ENCODE assay signal across 9 cellular contexts in genomic region chr9:133403766-133404439, GRCh38. TPM values are rescaled to one million over a fixed set of nuclear protein-coding genes. Genes with fewer than 3 reads are reported as not detected.
A peak's percentile ranks its signal among the peaks of the same experiment; 100 is the strongest.
DNase-seq lines count a peak whose midpoint lies in the region; ATAC-seq and TF ChIP-seq lines count a peak whose summit lies in the region.
"Had no signal": no experiment of that assay in that cellular context is flagged by ENCODE, and none has a peak within 500 bp of the region (broad histone marks: within the 10 kb centered on the region; RNA-seq: fewer than 3 reads in every experiment).

No MANE protein-coding gene starts in this region.

- DNase-seq in EH (ENCODE audit: low read depth) (peak; percentile 30), NCI-H2196 (lab: John Stamatoyannopoulos, UW; ENCODE audit: unreplicated experiment) (peak; percentile 71), activated T-cell treated with anti-CD3 and anti-CD28 coated beads for 48 hours (ENCODE audit: low read depth) (peak; percentile 48), fibroblast of villous mesenchyme (ENCODE audit: low read depth) (no peak), hepatic stellate cell (ENCODE audit: low spot score) (no peak), SK-N-DZ (ENCODE audit: low spot score) (no peak)
- peak; percentile 49 for DNase-seq in stimulated activated CD4-positive, alpha-beta T cell treated with anti-CD3 and anti-CD28 coated beads, Interleukin-2, amount 100 ng/mL, for 4 hours (ENCODE audit: low read depth)

- peak; percentile 52 for TF ChIP-seq CTCF in fibroblast of villous mesenchyme (IDR thresholded peaks at IDR 0.05; ENCODE audit: insufficient read depth, low read depth, low read length)

- no peak for ATAC-seq in GM18909 (IDR thresholded peaks at IDR 0.05; ENCODE audit: poor library complexity, unreplicated experiment)

- H3K4me3 ChIP-seq in fibroblast of villous mesenchyme (ENCODE audit: low read depth, low read length): no peak overlapping the region
- H3K4me3 ChIP-seq: SJSA1 had no signal

RNA-seq across cellular contexts. Expression of gene REXO4, which starts 13.9 kb away (rescaled TPM):
- total RNA-seq in fibroblast of villous mesenchyme: 10.0 and 12.5 TPM in 2 replicates
- 17.9 and 21.2 TPM in 2 replicates for polyA plus RNA-seq in SK-N-DZ (2014; cell fraction: cytosol; rRNA removed)
- polyA plus RNA-seq in SK-N-DZ (2014; cell fraction: nucleus; rRNA removed): 14.0 and 14.5 TPM in 2 replicates

RNA-seq across cellular contexts. Expression of gene ADAMTS13, which starts 18.3 kb away (rescaled TPM):
- 1.3 TPM in 2 replicates for total RNA-seq in fibroblast of villous mesenchyme
- polyA plus RNA-seq in SK-N-DZ (2014; cell fraction: cytosol; rRNA removed): 1.1 and 2.9 TPM in 2 replicates
- polyA plus RNA-seq in SK-N-DZ (2014; cell fraction: nucleus; rRNA removed): 18.7 and 20.6 TPM in 2 replicates

RNA-seq across cellular contexts. Expression of gene STKLD1, which starts 27.7 kb away (rescaled TPM):
- 0.32 and 2.6 TPM in 2 replicates for total RNA-seq in fibroblast of villous mesenchyme
- 1.5 and 2.9 TPM in 2 replicates for polyA plus RNA-seq in SK-N-DZ (2014; cell fraction: cytosol; rRNA removed)
- 1.6 and 1.9 TPM in 2 replicates for polyA plus RNA-seq in SK-N-DZ (2014; cell fraction: nucleus; rRNA removed)

RNA-seq across cellular contexts. Expression of gene SURF4, which starts 28.0 kb away (rescaled TPM):
- total RNA-seq in fibroblast of villous mesenchyme: 403 and 513 TPM in 2 replicates
- polyA plus RNA-seq in SK-N-DZ (2014; cell fraction: cytosol; rRNA removed): 126 and 137 TPM in 2 replicates
- 71.5 and 73.7 TPM in 2 replicates for polyA plus RNA-seq in SK-N-DZ (2014; cell fraction: nucleus; rRNA removed)

RNA-seq across cellular contexts. Expression of gene SURF2, which starts 47.6 kb away (rescaled TPM):
- 12.1 and 16.1 TPM in 2 replicates for total RNA-seq in fibroblast of villous mesenchyme
- polyA plus RNA-seq in SK-N-DZ (2014; cell fraction: cytosol; rRNA removed): 27.7 and 154 TPM in 2 replicates
- 15.5 and 28.1 TPM in 2 replicates for polyA plus RNA-seq in SK-N-DZ (2014; cell fraction: nucleus; rRNA removed)

Comparison
In these comparisons a context has a peak if more than half of its experiments do, and no peak if none do; other contexts are left out.
1. DNase-seq: peak in EH (single experiment), NCI-H2196 (single experiment), activated T-cell treated with anti-CD3 and anti-CD28 coated beads for 48 hours (single experiment) and stimulated activated CD4-positive, alpha-beta T cell treated with anti-CD3 and anti-CD28 coated beads, Interleukin-2, amount 100 ng/mL, for 4 hours (single experiment); none in fibroblast of villous mesenchyme (single experiment), hepatic stellate cell (single experiment) and SK-N-DZ (single experiment).